ENCODE assay signal across 27 cellular contexts in genomic region chr9:112604790-112605189, GRCh38.
"Had no signal": no experiment of that assay in that cellular context is flagged by ENCODE, and none has a peak within 500 bp of the region (broad histone marks: within the 10 kb centered on the region; RNA-seq: fewer than 3 reads in every experiment).

No MANE protein-coding gene starts in this region.

- H3K27me3 ChIP-seq: colonic mucosa, esophagus squamous epithelium, sigmoid colon, testis, tibial artery had no signal

- H3K9me3 Mint-ChIP-seq: dendritic cell treated with granulocyte-macrophage colony-stimulating factor and Interleukin-4, amounts not matched to agents 40 ng/mL and 50 ng/mL, for 4 days; immature natural killer cell; naive thymus-derived CD8-positive, alpha-beta T cell; nephron progenitor cell; stimulated activated effector memory CD8-positive, alpha-beta T cell treated with anti-CD3 and anti-CD28 coated beads, Interleukin-12 subunit alpha, Interleukin-12 subunit beta, amount 100 ng/mL, for 72 hours; type B pancreatic cell had no signal

- H3K4me1 ChIP-seq: colonic mucosa, esophagus squamous epithelium, lower lobe of right lung, psoas muscle, sigmoid colon, testis had no signal

- H3K9me3 ChIP-seq: colonic mucosa, esophagus squamous epithelium, lower lobe of right lung, psoas muscle, sigmoid colon, testis, tibial artery had no signal

- FAIRE-seq: endometrium had no signal

- H3K4me3 Mint-ChIP-seq: dendritic cell treated with granulocyte-macrophage colony-stimulating factor and Interleukin-4, amounts not matched to agents 40 ng/mL and 50 ng/mL, for 4 days; immature natural killer cell; naive thymus-derived CD8-positive, alpha-beta T cell; nephron progenitor cell; stimulated activated effector memory CD8-positive, alpha-beta T cell treated with anti-CD3 and anti-CD28 coated beads, Interleukin-12 subunit alpha, Interleukin-12 subunit beta, amount 100 ng/mL, for 72 hours; type B pancreatic cell had no signal

- ATAC-seq: left ventricle myocardium superior; lower lobe of right lung; naive thymus-derived CD8-positive, alpha-beta T cell; psoas muscle; right cardiac atrium had no signal

- DNase-seq: colonic mucosa; effector memory CD4-positive, alpha-beta T cell; erythroblast; esophagus squamous epithelium; foreskin melanocyte; hypothalamus; immature natural killer cell; islet precursor cell; left ventricle myocardium superior; lower lobe of right lung; naive thymus-derived CD8-positive, alpha-beta T cell; nephron progenitor cell; nucleus accumbens; posterior cingulate gyrus; psoas muscle; right cardiac atrium; sigmoid colon; stimulated activated CD4-positive, alpha-beta T cell treated with anti-CD3 and anti-CD28 coated beads, Interleukin-2, amount 100 ng/mL, for 24 hours; stimulated activated CD4-positive, alpha-beta T cell treated with anti-CD3 and anti-CD28 coated beads, Interleukin-4, amount 100 ng/mL, for 24 hours; stimulated activated naive CD8-positive, alpha-beta T cell treated with anti-CD3 and anti-CD28 coated beads, Interleukin-15, Interleukin-2, amounts not matched to agents 100 U/mL and 50 U/mL, for 24 hours; substantia nigra; testis; tibial artery had no signal

- H3K36me3 ChIP-seq: colonic mucosa, esophagus squamous epithelium, lower lobe of right lung, sigmoid colon, tibial artery had no signal

- H3K27ac ChIP-seq: colonic mucosa, esophagus squamous epithelium, lower lobe of right lung, psoas muscle, sigmoid colon, testis, tibial artery had no signal

- H3K36me3 Mint-ChIP-seq: immature natural killer cell; stimulated activated effector memory CD8-positive, alpha-beta T cell treated with anti-CD3 and anti-CD28 coated beads, Interleukin-12 subunit alpha, Interleukin-12 subunit beta, amount 100 ng/mL, for 72 hours; type B pancreatic cell had no signal

- H3K27me3 Mint-ChIP-seq: dendritic cell treated with granulocyte-macrophage colony-stimulating factor and Interleukin-4, amounts not matched to agents 40 ng/mL and 50 ng/mL, for 4 days; naive thymus-derived CD8-positive, alpha-beta T cell; type B pancreatic cell had no signal

- H3K4me3 ChIP-seq: colonic mucosa, esophagus squamous epithelium, lower lobe of right lung, psoas muscle, sigmoid colon, testis, tibial artery had no signal

- H3K4me1 Mint-ChIP-seq: immature natural killer cell; naive thymus-derived CD8-positive, alpha-beta T cell had no signal

- H3K27ac Mint-ChIP-seq: dendritic cell treated with granulocyte-macrophage colony-stimulating factor and Interleukin-4, amounts not matched to agents 40 ng/mL and 50 ng/mL, for 4 days; immature natural killer cell; stimulated activated effector memory CD8-positive, alpha-beta T cell treated with anti-CD3 and anti-CD28 coated beads, Interleukin-12 subunit alpha, Interleukin-12 subunit beta, amount 100 ng/mL, for 72 hours; type B pancreatic cell had no signal
